In genomic region chr20:50911030-50911429, GRCh38 we compare ENCODE assay signal across 13 cellular contexts. TPM values are rescaled to one million over a fixed set of nuclear protein-coding genes. Genes with fewer than 3 reads are reported as not detected.
A peak's percentile ranks its signal among the peaks of the same experiment; 100 is the strongest.
DNase-seq lines count a peak whose midpoint lies in the region; ATAC-seq and TF ChIP-seq lines count a peak whose summit lies in the region.
"Had no signal": no experiment of that assay in that cellular context is flagged by ENCODE, and none has a peak within 500 bp of the region (broad histone marks: within the 10 kb centered on the region; RNA-seq: fewer than 3 reads in every experiment).

No MANE protein-coding gene starts in this region.

- H3K9me3 ChIP-seq in smooth muscle cell (replicated peaks; ENCODE audit: low read depth), result no peaks in the 10 kb centered on the region
- H3K9me3 ChIP-seq: esophagus squamous epithelium had no signal

- TF ChIP-seq CTCF in chondrocyte (IDR thresholded peaks at IDR 0.05), result no peak
- TF ChIP-seq CTCF in smooth muscle cell (IDR thresholded peaks at IDR 0.05; ENCODE audit: borderline replicate concordance, insufficient read depth, poor library complexity, severe bottlenecking), result no peak

- H2AFZ ChIP-seq in smooth muscle cell (ENCODE audit: low read depth), result no peak overlapping the region

- H3K4me1 ChIP-seq in smooth muscle cell (ENCODE audit: low read depth), result peaks cover 23% of the 10 kb centered on the region

- peaks cover 100% of the 10 kb centered on the region for H3K79me2 ChIP-seq in smooth muscle cell (ENCODE audit: low read depth)

- H3K4me3 ChIP-seq in smooth muscle cell, result no peak overlapping the region
- H3K4me3 ChIP-seq: esophagus squamous epithelium had no signal

- WGBS in smooth muscle cell (ENCODE audit: low lambda C conversion rate), result 72% methylated on average over 3 of the region's 3 CpGs

- H3K27ac ChIP-seq in smooth muscle cell (ENCODE audit: low read depth), result peak overlapping the region; percentile 48
- H3K27ac ChIP-seq: esophagus squamous epithelium had no signal

- peaks cover 100% of the 10 kb centered on the region for H4K20me1 ChIP-seq in smooth muscle cell (ENCODE audit: low read depth)

- no peak for ATAC-seq in GM21619 (IDR thresholded peaks at IDR 0.05; ENCODE audit: unreplicated experiment)
- ATAC-seq in HG02759 (IDR thresholded peaks at IDR 0.05; ENCODE audit: unreplicated experiment), result no peak

- no peak overlapping the region for H3K4me3 Mint-ChIP-seq in activated CD4-positive, alpha-beta T cell treated with anti-CD3 and anti-CD28 coated beads, Interleukin-2, amount 10 ng/mL, durations not matched to agents 24 days and 14 days
- no peak overlapping the region for H3K4me3 Mint-ChIP-seq in chondrocyte (ENCODE audit: unreplicated experiment)

- intact Hi-C loops in activated CD4-positive, alpha-beta T cell treated with anti-CD3 and anti-CD28 coated beads, Interleukin-2, amount 10 ng/mL, durations not matched to agents 24 days and 14 days (cut with micrococcal nuclease), result loop anchor here (2.0 to 5.0 kb wide), 3 partner anchors 18 to 119 kb away; partner anchors contain the start of genes DPM1 and MOCS3

- H3K4me2 ChIP-seq in smooth muscle cell, result no peak overlapping the region

- H3K27me3 Mint-ChIP-seq in activated CD4-positive, alpha-beta T cell treated with anti-CD3 and anti-CD28 coated beads, Interleukin-2, amount 10 ng/mL, durations not matched to agents 24 days and 14 days, result no peaks in the 10 kb centered on the region
- no peaks in the 10 kb centered on the region for H3K27me3 Mint-ChIP-seq in chondrocyte (ENCODE audit: low read depth)

- no peaks in the 10 kb centered on the region for H3K36me3 ChIP-seq in smooth muscle cell (ENCODE audit: low read depth)

- no peak overlapping the region for H3K9ac ChIP-seq in smooth muscle cell (ENCODE audit: low read depth)

- H3F3A ChIP-seq in smooth muscle cell (ENCODE audit: low read depth), result peaks cover 30% of the 10 kb centered on the region

- H3K9me3 Mint-ChIP-seq in activated CD4-positive, alpha-beta T cell treated with anti-CD3 and anti-CD28 coated beads, Interleukin-2, amount 10 ng/mL, durations not matched to agents 24 days and 14 days, result no peaks in the 10 kb centered on the region
- no peaks in the 10 kb centered on the region for H3K9me3 Mint-ChIP-seq in chondrocyte (ENCODE audit: low read depth)

- no peak for DNase-seq in activated CD4-positive, alpha-beta T cell treated with anti-CD3 and anti-CD28 coated beads, Interleukin-2, amount 10 ng/mL, durations not matched to agents 24 days and 14 days
- DNase-seq in activated CD4-positive, alpha-beta T cell treated with anti-CD3 and anti-CD28 coated beads for 48 hours, result no peak
- DNase-seq in HS-5 (ENCODE audit: low read depth), result peak; percentile 94
- no peak for DNase-seq in chondrocyte (ENCODE audit: low spot score)
- no peak for DNase-seq in smooth muscle cell (lab: John Stamatoyannopoulos, UW; ENCODE audit: unreplicated experiment)
- DNase-seq in NCI-H2227 (lab: John Stamatoyannopoulos, UW; ENCODE audit: unreplicated experiment), result no peak
- DNase-seq: DND-41; esophagus squamous epithelium; NCI-H774; stimulated activated CD4-positive, alpha-beta T cell treated with anti-CD3 and anti-CD28 coated beads, Interleukin-15, amount 100 ng/mL, for 24 hours; SW 1271 had no signal

- H3K27me3 ChIP-seq in smooth muscle cell (ENCODE audit: low read depth), result no peaks in the 10 kb centered on the region
- H3K27me3 ChIP-seq: esophagus squamous epithelium had no signal

- H3K36me3 Mint-ChIP-seq in activated CD4-positive, alpha-beta T cell treated with anti-CD3 and anti-CD28 coated beads, Interleukin-2, amount 10 ng/mL, durations not matched to agents 24 days and 14 days (ENCODE audit: low read depth), result peaks cover 34% of the 10 kb centered on the region
- H3K36me3 Mint-ChIP-seq in chondrocyte (ENCODE audit: low read depth), result peaks cover 3% of the 10 kb centered on the region

- H3K27ac Mint-ChIP-seq in activated CD4-positive, alpha-beta T cell treated with anti-CD3 and anti-CD28 coated beads, Interleukin-2, amount 10 ng/mL, durations not matched to agents 24 days and 14 days, result peak overlapping the region; percentile 11
- H3K27ac Mint-ChIP-seq in chondrocyte (ENCODE audit: unreplicated experiment), result peak overlapping the region; percentile 55

- peaks cover 48% of the 10 kb centered on the region for H3K4me1 Mint-ChIP-seq in activated CD4-positive, alpha-beta T cell treated with anti-CD3 and anti-CD28 coated beads, Interleukin-2, amount 10 ng/mL, durations not matched to agents 24 days and 14 days
- peaks cover 66% of the 10 kb centered on the region for H3K4me1 Mint-ChIP-seq in chondrocyte (ENCODE audit: low read depth)

RNA-seq across cellular contexts. Expression of gene ADNP, which starts 20.2 kb away (rescaled TPM):
- total RNA-seq in activated CD4-positive, alpha-beta T cell treated with anti-CD3 and anti-CD28 coated beads, Interleukin-2, amount 10 ng/mL, durations not matched to agents 24 days and 14 days, result 68.3 and 72.9 TPM in 2 replicates
- total RNA-seq in chondrocyte (56.8 to 60.2 TPM (median 58.9 TPM) in 3 replicates), smooth muscle cell (54.9 and 57.4 TPM in 2 replicates)
- 14.2 and 15.3 TPM in 2 replicates for polyA plus RNA-seq in smooth muscle cell

RNA-seq across cellular contexts. Expression of gene DPM1, which starts 47.3 kb away (rescaled TPM):
- 61.2 and 68.3 TPM in 2 replicates for total RNA-seq in activated CD4-positive, alpha-beta T cell treated with anti-CD3 and anti-CD28 coated beads, Interleukin-2, amount 10 ng/mL, durations not matched to agents 24 days and 14 days
- 37.7 to 40.5 TPM (median 39.9 TPM) in 3 replicates for total RNA-seq in chondrocyte
- total RNA-seq in smooth muscle cell, result 141 and 148 TPM in 2 replicates
- polyA plus RNA-seq in smooth muscle cell, result 89.1 and 104 TPM in 2 replicates

RNA-seq across cellular contexts. Expression of gene MOCS3, which starts 47.6 kb away (rescaled TPM):
- 5.7 and 6.3 TPM in 2 replicates for total RNA-seq in activated CD4-positive, alpha-beta T cell treated with anti-CD3 and anti-CD28 coated beads, Interleukin-2, amount 10 ng/mL, durations not matched to agents 24 days and 14 days
- 4.3 to 4.6 TPM (median 4.4 TPM) in 3 replicates for total RNA-seq in chondrocyte
- 3.7 and 5.2 TPM in 2 replicates for total RNA-seq in smooth muscle cell
- 3.2 and 3.7 TPM in 2 replicates for polyA plus RNA-seq in smooth muscle cell
